Comparison of ENCODE assay signal across 1 cellular context in genomic region chr2:130371723-130372054, GRCh38.
TF ChIP-seq lines count a peak whose summit lies in the region.

No MANE protein-coding gene starts in this region.

TF ChIP-seq in K562, 482 proteins besides CTCF, POLR2A, EP300 and RAD21 (continued from another document):
- TF ChIP-seq, protein P1, sequence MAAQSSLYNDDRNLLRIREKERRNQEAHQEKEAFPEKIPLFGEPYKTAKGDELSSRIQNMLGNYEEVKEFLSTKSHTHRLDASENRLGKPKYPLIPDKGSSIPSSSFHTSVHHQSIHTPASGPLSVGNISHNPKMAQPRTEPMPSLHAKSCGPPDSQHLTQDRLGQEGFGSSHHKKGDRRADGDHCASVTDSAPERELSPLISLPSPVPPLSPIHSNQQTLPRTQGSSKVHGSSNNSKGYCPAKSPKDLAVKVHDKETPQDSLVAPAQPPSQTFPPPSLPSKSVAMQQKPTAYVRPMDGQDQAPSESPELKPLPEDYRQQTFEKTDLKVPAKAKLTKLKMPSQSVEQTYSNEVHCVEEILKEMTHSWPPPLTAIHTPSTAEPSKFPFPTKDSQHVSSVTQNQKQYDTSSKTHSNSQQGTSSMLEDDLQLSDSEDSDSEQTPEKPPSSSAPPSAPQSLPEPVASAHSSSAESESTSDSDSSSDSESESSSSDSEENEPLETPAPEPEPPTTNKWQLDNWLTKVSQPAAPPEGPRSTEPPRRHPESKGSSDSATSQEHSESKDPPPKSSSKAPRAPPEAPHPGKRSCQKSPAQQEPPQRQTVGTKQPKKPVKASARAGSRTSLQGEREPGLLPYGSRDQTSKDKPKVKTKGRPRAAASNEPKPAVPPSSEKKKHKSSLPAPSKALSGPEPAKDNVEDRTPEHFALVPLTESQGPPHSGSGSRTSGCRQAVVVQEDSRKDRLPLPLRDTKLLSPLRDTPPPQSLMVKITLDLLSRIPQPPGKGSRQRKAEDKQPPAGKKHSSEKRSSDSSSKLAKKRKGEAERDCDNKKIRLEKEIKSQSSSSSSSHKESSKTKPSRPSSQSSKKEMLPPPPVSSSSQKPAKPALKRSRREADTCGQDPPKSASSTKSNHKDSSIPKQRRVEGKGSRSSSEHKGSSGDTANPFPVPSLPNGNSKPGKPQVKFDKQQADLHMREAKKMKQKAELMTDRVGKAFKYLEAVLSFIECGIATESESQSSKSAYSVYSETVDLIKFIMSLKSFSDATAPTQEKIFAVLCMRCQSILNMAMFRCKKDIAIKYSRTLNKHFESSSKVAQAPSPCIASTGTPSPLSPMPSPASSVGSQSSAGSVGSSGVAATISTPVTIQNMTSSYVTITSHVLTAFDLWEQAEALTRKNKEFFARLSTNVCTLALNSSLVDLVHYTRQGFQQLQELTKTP (IDR thresholded peaks at IDR 0.05; ENCODE audit: low read depth in 1 of 2, partially characterized antibody in 2 of 2), result peak in 1 of 2 experiments; percentile 59
- TF ChIP-seq KLF16 (IDR thresholded peaks at IDR 0.05), result no peak
- no peak for TF ChIP-seq LCOR (CRISPR knock-in tag; IDR thresholded peaks at IDR 0.05)
- 0 out of 4 replicates have a peak, but pooled peaks of 1 of the 2 experiments have one; percentile 23 for TF ChIP-seq ARNT (IDR thresholded peaks at IDR 0.05)
- TF ChIP-seq PTBP1 (IDR thresholded peaks at IDR 0.05; ENCODE audit: low read depth, low read length), result no peak
- no peak for TF ChIP-seq MTA2 (IDR thresholded peaks at IDR 0.05; ENCODE audit: low read depth)
